In the genomic region with DNA sequence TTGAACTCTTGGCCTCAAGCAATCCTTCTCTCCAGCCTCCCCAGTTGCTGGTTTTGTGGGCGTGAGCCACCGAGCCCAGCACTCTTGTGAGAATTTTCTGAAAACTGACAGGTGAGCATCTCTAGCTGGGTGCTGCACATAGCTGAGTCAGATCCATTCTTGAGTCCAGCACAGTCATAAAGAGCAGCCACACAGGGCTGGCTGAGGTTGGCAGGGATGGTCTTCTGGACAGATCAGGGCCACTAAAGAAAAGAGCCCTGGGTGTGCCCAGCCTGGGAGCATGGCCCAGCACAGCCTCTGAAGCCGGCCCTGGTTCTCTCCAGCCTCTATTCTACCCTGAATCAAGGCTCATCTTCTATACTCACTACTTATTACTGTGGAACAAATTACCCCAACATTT, we compare ENCODE assay signal across 13 cellular contexts.
"Had no signal": no experiment of that assay in that cellular context is flagged by ENCODE, and none has a peak within 500 bp of the region (broad histone marks: within the 10 kb centered on the region; RNA-seq: fewer than 3 reads in every experiment).

No MANE protein-coding gene starts in this region.

- H3K27ac ChIP-seq: adrenal gland, skin epidermis, tibial artery had no signal

- ATAC-seq: effector memory CD8-positive, alpha-beta T cell; left cardiac atrium had no signal

- H3K4me1 ChIP-seq: adrenal gland, tibial artery had no signal

- H3K36me3 ChIP-seq: adrenal gland, tibial artery had no signal

- H3K27me3 ChIP-seq: adrenal gland had no signal

- H3K9me3 ChIP-seq: adrenal gland, tibial artery had no signal

- DNase-seq: activated CD4-positive, alpha-beta T cell treated with anti-CD3 and anti-CD28 coated beads, Interleukin-2, amount 50 U/mL, for 48 hours; activated CD4-positive, CD25-positive, alpha-beta regulatory T cell treated with anti-CD3 and anti-CD28 coated beads, Interleukin-2, amount 50 U/mL, for 72 hours; activated naive CD4-positive, alpha-beta T cell treated with anti-CD3 and anti-CD28 coated beads, Interleukin-2, amount 10 ng/mL, durations not matched to agents 7 days and 5 days; adrenal gland; caudate nucleus; cortex of kidney; effector memory CD8-positive, alpha-beta T cell; erythroblast; left cardiac atrium; naive thymus-derived CD4-positive, alpha-beta T cell; SW 1271; tibial artery had no signal

- H3K4me3 ChIP-seq: adrenal gland, skin epidermis, tibial artery had no signal
